Comparison of ENCODE assay signal across 26 cellular contexts in the genomic region with DNA sequence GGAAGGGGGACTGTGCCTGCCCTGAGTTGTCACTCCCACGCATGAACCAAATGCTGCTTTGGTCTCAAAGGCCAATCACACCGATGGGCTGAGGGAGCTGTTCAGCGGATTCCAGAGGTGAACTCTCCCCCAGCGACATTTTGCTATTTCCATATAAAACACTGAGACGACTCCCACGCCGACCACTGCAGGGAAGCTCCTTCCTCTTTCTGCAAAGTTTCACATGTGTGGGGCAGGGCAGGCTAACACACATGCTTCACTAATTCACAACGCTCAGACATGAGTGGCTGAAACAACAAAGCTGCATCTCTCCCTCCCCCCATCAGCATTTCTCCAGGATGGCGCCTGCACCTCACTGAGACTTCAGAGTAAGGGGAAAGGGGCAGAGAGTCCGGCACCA. TPM values are rescaled to one million over a fixed set of nuclear protein-coding genes. Genes with fewer than 3 reads are reported as not detected.
A peak's percentile ranks its signal among the peaks of the same experiment; 100 is the strongest.
DNase-seq lines count a peak whose midpoint lies in the region; ATAC-seq and TF ChIP-seq lines count a peak whose summit lies in the region.
"Had no signal": no experiment of that assay in that cellular context is flagged by ENCODE, and none has a peak within 500 bp of the region (broad histone marks: within the 10 kb centered on the region; RNA-seq: fewer than 3 reads in every experiment).

No MANE protein-coding gene starts in this region.

- 55 to 74% methylated on average over 10 of the region's 10 CpGs for WGBS in sigmoid colon, 2 donors

- no peaks in the 10 kb centered on the region for H4K20me1 ChIP-seq in BLaER1

- TF ChIP-seq CTCF in sigmoid colon (IDR thresholded peaks at IDR 0.05): no peak

- H3K9me3 ChIP-seq in BLaER1 (no peaks in the 10 kb centered on the region), sigmoid colon (no peaks in the 10 kb centered on the region)
- H3K9me3 ChIP-seq: Peyer's patch had no signal

- no peak for TF ChIP-seq POLR2A in sigmoid colon (IDR thresholded peaks at IDR 0.05)

- H3K36me3 ChIP-seq in BLaER1: no peaks in the 10 kb centered on the region
- no peaks in the 10 kb centered on the region for H3K36me3 ChIP-seq in sigmoid colon
- H3K36me3 ChIP-seq: Peyer's patch had no signal

- H3K4me1 ChIP-seq in BLaER1 (peaks cover 10% of the 10 kb centered on the region), sigmoid colon (no peaks in the 10 kb centered on the region)
- H3K4me1 ChIP-seq: Peyer's patch had no signal

- intact Hi-C loops in sigmoid colon (cut with DNase I): no loop called here

- TF ChIP-seq EP300 in sigmoid colon (IDR thresholded peaks at IDR 0.05): no peak

- H3K27me3 ChIP-seq in BLaER1: no peaks in the 10 kb centered on the region
- no peaks in the 10 kb centered on the region for H3K27me3 ChIP-seq in sigmoid colon
- H3K27me3 ChIP-seq: Peyer's patch had no signal

- peak; percentile 18 for DNase-seq in MV-4-11 (lab: John Stamatoyannopoulos, UW)
- DNase-seq in left kidney (ENCODE audit: low read depth, low spot score): peak; percentile 85
- DNase-seq in sigmoid colon: peak; percentile 4
- no peak for DNase-seq in T-helper 2 cell
- no peak for DNase-seq in NCI-H226
- DNase-seq: 8988T; ACHN; CD4-positive, alpha-beta memory T cell; COR-L47; GOT3; NCI-H1048; NCI-H1417; NCI-H1694; NCI-H2029 treated with DMSO at 0.1 percent for 48 hours; NCI-H2227 treated with DMSO at 0.1 percent for 48 hours; NCI-H510A; NCI-H69; Peyer's patch; SIG-M5 had no signal

- H3K9ac ChIP-seq in BLaER1: no peak overlapping the region

- H3K4me3 ChIP-seq in BLaER1 (no peak overlapping the region), sigmoid colon (no peak overlapping the region)
- H3K4me3 ChIP-seq: GM12878, Peyer's patch, SK-N-MC had no signal

- peak overlapping the region; percentile 41 for H3K4me2 ChIP-seq in BLaER1

- H3K27ac ChIP-seq in BLaER1: no peak overlapping the region
- H3K27ac ChIP-seq in sigmoid colon: no peak overlapping the region
- H3K27ac ChIP-seq: HL-60, Peyer's patch, SK-N-MC had no signal

- ATAC-seq in GM19035 (IDR thresholded peaks at IDR 0.05; ENCODE audit: unreplicated experiment): no peak
- ATAC-seq: GM12878 had no signal

RNA-seq across cellular contexts. Expression of a gene that starts 37.8 kb away (rescaled TPM):
- total RNA-seq in sigmoid colon: under 1 TPM in 2 of 4 donors, not detected in 2; under 0.01 TPM
- polyA plus RNA-seq in sigmoid colon: under 1 TPM in 2 of 3 donors, not detected in 1; under 0.01 to 0.03 TPM
- total RNA-seq: CD4-positive, alpha-beta memory T cell; OCI-LY7 had no signal
- polyA plus RNA-seq: CD4-positive, alpha-beta memory T cell; IgD-negative memory B cell had no signal

Comparison
In these comparisons a context has a peak if more than half of its experiments do, and no peak if none do; other contexts are left out.
1. DNase-seq: peak in MV-4-11 (single experiment), left kidney (single experiment) and sigmoid colon (single experiment); none in T-helper 2 cell (0 of 5) and NCI-H226 (single experiment).